16 cellular contexts compared by ENCODE assay signal in genomic region chr19:48659768-48660167, GRCh38. TPM values are rescaled to one million over a fixed set of nuclear protein-coding genes. Genes with fewer than 3 reads are reported as not detected.
DNase-seq lines count a peak whose midpoint lies in the region; ATAC-seq and TF ChIP-seq lines count a peak whose summit lies in the region.
"Had no signal": no experiment of that assay in that cellular context is flagged by ENCODE, and none has a peak within 500 bp of the region (broad histone marks: within the 10 kb centered on the region; RNA-seq: fewer than 3 reads in every experiment).

No MANE protein-coding gene starts in this region.

- H3K27ac ChIP-seq in H9 (ENCODE audit: insufficient read length, low read depth, low read length) (no peak overlapping the region), left lung (no peak overlapping the region), thyroid gland (no peak overlapping the region)
- H3K27ac ChIP-seq: parathyroid adenoma had no signal

- no peak overlapping the region for H2BK5ac ChIP-seq in H9 (ENCODE audit: insufficient read length, low read length)

- ATAC-seq in T-helper 17 cell (no peak), left lung (peak; percentile 67)
- no peak for ATAC-seq in natural killer cell treated with Interleukin-12 subunit alpha and Interleukin-12 subunit beta and Interleukin-15 and Interleukin-18, amount 100 ng/mL, for 72 hours
- ATAC-seq in effector memory CD8-positive, alpha-beta T cell (replicated peaks): no peak

- no peaks in the 10 kb centered on the region for H4K20me1 ChIP-seq in H9 (ENCODE audit: control insufficient read depth, insufficient read depth, insufficient read length)
- H4K20me1 ChIP-seq: BLaER1 had no signal

- no peak overlapping the region for H3K18ac ChIP-seq in H9 (ENCODE audit: insufficient read length, low read depth, low read length)

- H3K14ac ChIP-seq in H9 (ENCODE audit: insufficient read depth, low read length): no peak overlapping the region

- no peaks in the 10 kb centered on the region for H3K79me1 ChIP-seq in H9 (ENCODE audit: insufficient read depth, low read depth, low read length, poor library complexity, severe bottlenecking)

- no peak overlapping the region for H3T11ph ChIP-seq in H9 (ENCODE audit: low read length)

- H4K5ac ChIP-seq in H9 (ENCODE audit: insufficient read length, low read depth, low read length): no peak overlapping the region

- H3K23me2 ChIP-seq in H9 (ENCODE audit: insufficient read length, low read depth, low read length, poor library complexity, severe bottlenecking): no peaks in the 10 kb centered on the region

- H3K36me3 ChIP-seq in left lung: no peaks in the 10 kb centered on the region
- no peaks in the 10 kb centered on the region for H3K36me3 ChIP-seq in HAP-1 (replicated peaks)
- no peaks in the 10 kb centered on the region for H3K36me3 ChIP-seq in thyroid gland
- H3K36me3 ChIP-seq: BLaER1 had no signal

- no peak overlapping the region for H3K4ac ChIP-seq in H9 (ENCODE audit: low read depth, low read length)

- TF ChIP-seq POLR2A in thyroid gland (IDR thresholded peaks at IDR 0.05): no peak

- H3K23ac ChIP-seq in H9 (ENCODE audit: insufficient read length, low read depth, low read length): no peak overlapping the region

- H3K79me2 ChIP-seq in H9 (ENCODE audit: insufficient read depth, low read length): no peaks in the 10 kb centered on the region
- H3K79me2 ChIP-seq: parathyroid adenoma had no signal

- H3K4me1 ChIP-seq in H9 (ENCODE audit: insufficient read depth, low read length): no peaks in the 10 kb centered on the region
- H3K4me1 ChIP-seq in left lung: peaks cover 5 to 13% of the 10 kb centered on the region in 2 donors
- peaks cover 7% of the 10 kb centered on the region; the same call in 1 of the 2 replicates for H3K4me1 ChIP-seq in HAP-1
- H3K4me1 ChIP-seq in thyroid gland: peaks cover 0 to 3% of the 10 kb centered on the region in 2 donors
- H3K4me1 ChIP-seq: parathyroid adenoma had no signal

- no peak overlapping the region for H3K4me2 ChIP-seq in H9 (ENCODE audit: insufficient read depth, insufficient read length, low read length)

- no peak overlapping the region for H3K27ac Mint-ChIP-seq in H9
- peak overlapping the region; percentile 43 for H3K27ac Mint-ChIP-seq in T-helper 17 cell
- H3K27ac Mint-ChIP-seq in natural killer cell treated with Interleukin-12 subunit alpha and Interleukin-12 subunit beta and Interleukin-15 and Interleukin-18, amount 100 ng/mL, for 72 hours: no peak overlapping the region
- H3K27ac Mint-ChIP-seq in effector memory CD8-positive, alpha-beta T cell: no peak overlapping the region
- H3K27ac Mint-ChIP-seq: endodermal cell had no signal

- no peak overlapping the region for H2BK120ac ChIP-seq in H9 (ENCODE audit: low read depth, low read length, poor library complexity, severe bottlenecking)

- H3K9me3 ChIP-seq in H9 (ENCODE audit: control insufficient read depth, low read depth, low read length) (no peaks in the 10 kb centered on the region), T-helper 17 cell (ENCODE audit: control insufficient read depth, low read length, poor library complexity, severe bottlenecking) (no peaks in the 10 kb centered on the region), left lung (no peaks in the 10 kb centered on the region), HAP-1 (no peaks in the 10 kb centered on the region), thyroid gland (no peaks in the 10 kb centered on the region)
- H3K9me3 ChIP-seq: BLaER1 had no signal

- no peak overlapping the region for H3K9ac ChIP-seq in H9 (ENCODE audit: extremely low read depth, insufficient read length, low read length)
- H3K9ac ChIP-seq: BLaER1, parathyroid adenoma had no signal

- no CpG with 5 or more reads among the region's 5 CpGs for WGBS in H9 (ENCODE audit: extremely low coverage, insufficient read length, low lambda C conversion rate)
- 82 to 84% methylated on average over 5 of the region's 5 CpGs for WGBS in thyroid gland, 2 donors

- peaks cover 5 to 6% of the 10 kb centered on the region in 2 experiments; a peak in 3 of 5 replicates for H3K9me3 Mint-ChIP-seq in H9
- no peaks in the 10 kb centered on the region for H3K9me3 Mint-ChIP-seq in natural killer cell treated with Interleukin-12 subunit alpha and Interleukin-12 subunit beta and Interleukin-15 and Interleukin-18, amount 100 ng/mL, for 72 hours
- H3K9me3 Mint-ChIP-seq in effector memory CD8-positive, alpha-beta T cell: no peaks in the 10 kb centered on the region

- H3K4me3 Mint-ChIP-seq in H9: no peak overlapping the region
- H3K4me3 Mint-ChIP-seq in T-helper 17 cell: no peak overlapping the region
- H3K4me3 Mint-ChIP-seq in natural killer cell treated with Interleukin-12 subunit alpha and Interleukin-12 subunit beta and Interleukin-15 and Interleukin-18, amount 100 ng/mL, for 72 hours: no peak overlapping the region
- no peak overlapping the region for H3K4me3 Mint-ChIP-seq in effector memory CD8-positive, alpha-beta T cell
- H3K4me3 Mint-ChIP-seq: endodermal cell had no signal

- no peak overlapping the region for H3K56ac ChIP-seq in H9 (ENCODE audit: insufficient read length, low read depth, low read length)

- H3K27me3 Mint-ChIP-seq in H9 (ENCODE audit: low read depth) (peaks cover 13% of the 10 kb centered on the region), T-helper 17 cell (no peaks in the 10 kb centered on the region)
- no peaks in the 10 kb centered on the region for H3K27me3 Mint-ChIP-seq in natural killer cell treated with Interleukin-12 subunit alpha and Interleukin-12 subunit beta and Interleukin-15 and Interleukin-18, amount 100 ng/mL, for 72 hours
- H3K27me3 Mint-ChIP-seq in effector memory CD8-positive, alpha-beta T cell: peaks cover 0 to 4% of the 10 kb centered on the region in 2 donors

- H4K91ac ChIP-seq in H9 (ENCODE audit: insufficient read length, low read depth, low read length): no peak overlapping the region

- TF ChIP-seq CTCF in H9 (conservative IDR thresholded peaks at IDR 0.05) (no peak), left lung (IDR thresholded peaks at IDR 0.05) (no peak), thyroid gland (IDR thresholded peaks at IDR 0.05) (no peak)

- no peak overlapping the region for H2BK12ac ChIP-seq in H9 (ENCODE audit: insufficient read length, low read depth, low read length)

- H2BK20ac ChIP-seq in H9 (ENCODE audit: low read depth, low read length, poor library complexity, severe bottlenecking): no peak overlapping the region

- H2AK5ac ChIP-seq in H9 (ENCODE audit: insufficient read length, low read length): no peak overlapping the region

- H3K4me3 ChIP-seq in left lung (no peak overlapping the region), HAP-1 (no peak overlapping the region), thyroid gland (replicated peaks in 1 of 3) (no peak overlapping the region)
- H3K4me3 ChIP-seq: BLaER1 had no signal

- H3K36me3 Mint-ChIP-seq in H9 (ENCODE audit: insufficient read depth in 1 of 3, low read depth in 3 of 3) (peaks cover 0 to 6% (median 5%) of the 10 kb centered on the region in 3 experiments; a peak in 2 of 7 replicates), T-helper 17 cell (ENCODE audit: low read depth) (no peaks in the 10 kb centered on the region)
- H3K36me3 Mint-ChIP-seq in natural killer cell treated with Interleukin-12 subunit alpha and Interleukin-12 subunit beta and Interleukin-15 and Interleukin-18, amount 100 ng/mL, for 72 hours: no peaks in the 10 kb centered on the region
- peaks cover 4% of the 10 kb centered on the region for H3K36me3 Mint-ChIP-seq in effector memory CD8-positive, alpha-beta T cell (ENCODE audit: insufficient read depth)

- peaks cover 6 to 13% of the 10 kb centered on the region in 2 experiments for H3K4me1 Mint-ChIP-seq in H9
- peaks cover 13% of the 10 kb centered on the region for H3K4me1 Mint-ChIP-seq in T-helper 17 cell
- H3K4me1 Mint-ChIP-seq in natural killer cell treated with Interleukin-12 subunit alpha and Interleukin-12 subunit beta and Interleukin-15 and Interleukin-18, amount 100 ng/mL, for 72 hours (ENCODE audit: low read depth in 2 of 2): peaks cover 7% of the 10 kb centered on the region in 2 donors
- peaks cover 6 to 7% of the 10 kb centered on the region in 2 donors for H3K4me1 Mint-ChIP-seq in effector memory CD8-positive, alpha-beta T cell (ENCODE audit: low read depth in 2 of 2)

- no peak overlapping the region for H2AFZ ChIP-seq in H9 (ENCODE audit: low read length)
- H2AFZ ChIP-seq: parathyroid adenoma had no signal

- in situ Hi-C loops in HAP-1 (cut with MboI; ENCODE audit: low sequenced_read_pairs): no loop called here

- intact Hi-C loops in left lung (cut with DNase I): no loop called here
- intact Hi-C loops in thyroid gland (cut with DNase I): no loop called here

- no peak overlapping the region for H4K8ac ChIP-seq in H9 (replicated peaks; ENCODE audit: insufficient read length, low read depth, low read length)

- 0 out of 2 replicates have a peak overlapping the region, but pooled peaks have one; percentile 58 for H2BK15ac ChIP-seq in H9 (ENCODE audit: low read depth, low read length)

- H3K27me3 ChIP-seq in H9 (ENCODE audit: insufficient read depth, low read length): no peaks in the 10 kb centered on the region
- H3K27me3 ChIP-seq in left lung: no peaks in the 10 kb centered on the region
- H3K27me3 ChIP-seq in HAP-1 (ENCODE audit: low read depth): no peaks in the 10 kb centered on the region
- H3K27me3 ChIP-seq in thyroid gland: no peaks in the 10 kb centered on the region
- H3K27me3 ChIP-seq: BLaER1 had no signal

- DNase-seq in D341Med (ENCODE audit: low spot score) (peak; percentile 14), H9 (no peak), T-helper 17 cell (no peak), left lung (no peak), HAP-1 (ENCODE audit: low spot score in 2 of 2) (no peak), thyroid gland (no peak)
- no peak for DNase-seq in natural killer cell treated with Interleukin-12 subunit alpha and Interleukin-12 subunit beta and Interleukin-15 and Interleukin-18, amount 100 ng/mL, for 72 hours (ENCODE audit: low spot score)
- DNase-seq in effector memory CD8-positive, alpha-beta T cell: no peak
- DNase-seq: activated CD8-positive, alpha-beta memory T cell treated with anti-CD3 and anti-CD28 coated beads, Interleukin-2, amount 50 U/mL, for 48 hours; endodermal cell; RPMI8226 had no signal

RNA-seq across cellular contexts. Expression of gene NTN5, which starts 13.0 kb away (rescaled TPM):
- total RNA-seq in H9 (2021): 0.33 and 0.55 TPM in 2 replicates
- 1 to 10 TPM; 2.8 to 3.4 TPM for total RNA-seq in T-helper 17 cell
- under 1 TPM; 0.29 to 0.73 TPM for total RNA-seq in left lung
- total RNA-seq in natural killer cell treated with Interleukin-12 subunit alpha and Interleukin-12 subunit beta and Interleukin-15 and Interleukin-18, amount 100 ng/mL, for 72 hours: under 1 TPM; 0.21 to 0.28 TPM
- 1 to 10 TPM in 1 of 4 donors, under 1 TPM in 2, not detected in 1; 0.45 to 1.2 (median 0.78) TPM for total RNA-seq in thyroid gland
- total RNA-seq: LHCN-M2, lung microvascular endothelial cell had no signal

RNA-seq across cellular contexts. Expression of gene CA11, which starts 13.8 kb away (rescaled TPM):
- total RNA-seq in H9 (2021) (102 and 107 TPM in 2 replicates), T-helper 17 cell (1 to 10 TPM; 7.4 to 9.6 TPM), left lung (1 to 10 TPM; 3.6 to 3.9 TPM), thyroid gland (10 to 100 TPM in 1 of 4 donors, 1 to 10 TPM in 3; 4.6 to 13.4 (median 6.3) TPM)
- total RNA-seq in natural killer cell treated with Interleukin-12 subunit alpha and Interleukin-12 subunit beta and Interleukin-15 and Interleukin-18, amount 100 ng/mL, for 72 hours: 1 to 10 TPM; 4.7 to 4.9 TPM

RNA-seq across cellular contexts. Expression of gene DBP, which starts 22.6 kb away (rescaled TPM):
- total RNA-seq in H9 (2021) (11.4 and 12.6 TPM in 2 replicates), T-helper 17 cell (10 to 100 TPM; 29.7 to 38.2 TPM), left lung (10 to 100 TPM in 1 of 2 donors, 1 to 10 TPM in 1; 8.9 to 10.5 TPM), thyroid gland (10 to 100 TPM; 18.9 to 32.8 (median 25.1) TPM)
- total RNA-seq in natural killer cell treated with Interleukin-12 subunit alpha and Interleukin-12 subunit beta and Interleukin-15 and Interleukin-18, amount 100 ng/mL, for 72 hours: 1 to 10 TPM; 3.8 to 3.9 TPM

RNA-seq across cellular contexts. Expression of gene FUT2, which starts 36.0 kb away (rescaled TPM):
- total RNA-seq in H9 (2021) (11.4 and 13.2 TPM in 2 replicates), T-helper 17 cell (not detected), left lung (1 to 10 TPM; 1.1 to 2.7 TPM), thyroid gland (1 to 10 TPM in 1 of 4 donors, under 1 TPM in 1, not detected in 2; 0.27 to 1.3 TPM)
- total RNA-seq in natural killer cell treated with Interleukin-12 subunit alpha and Interleukin-12 subunit beta and Interleukin-15 and Interleukin-18, amount 100 ng/mL, for 72 hours: not detected
- total RNA-seq: H4, LHCN-M2, lung microvascular endothelial cell had no signal

RNA-seq across cellular contexts. Expression of gene SPHK2, which starts 40.5 kb away (rescaled TPM):
- total RNA-seq in H9 (2021) (55.0 and 57.2 TPM in 2 replicates), T-helper 17 cell (10 to 100 TPM; 11.9 to 12.6 TPM), left lung (10 to 100 TPM; 21.3 to 27.5 TPM), thyroid gland (10 to 100 TPM; 17.1 to 45.4 (median 31.4) TPM)
- total RNA-seq in natural killer cell treated with Interleukin-12 subunit alpha and Interleukin-12 subunit beta and Interleukin-15 and Interleukin-18, amount 100 ng/mL, for 72 hours: 10 to 100 TPM; 37.9 to 71.4 TPM
